ENCODE assay signal across 9 cellular contexts in the genomic region with DNA sequence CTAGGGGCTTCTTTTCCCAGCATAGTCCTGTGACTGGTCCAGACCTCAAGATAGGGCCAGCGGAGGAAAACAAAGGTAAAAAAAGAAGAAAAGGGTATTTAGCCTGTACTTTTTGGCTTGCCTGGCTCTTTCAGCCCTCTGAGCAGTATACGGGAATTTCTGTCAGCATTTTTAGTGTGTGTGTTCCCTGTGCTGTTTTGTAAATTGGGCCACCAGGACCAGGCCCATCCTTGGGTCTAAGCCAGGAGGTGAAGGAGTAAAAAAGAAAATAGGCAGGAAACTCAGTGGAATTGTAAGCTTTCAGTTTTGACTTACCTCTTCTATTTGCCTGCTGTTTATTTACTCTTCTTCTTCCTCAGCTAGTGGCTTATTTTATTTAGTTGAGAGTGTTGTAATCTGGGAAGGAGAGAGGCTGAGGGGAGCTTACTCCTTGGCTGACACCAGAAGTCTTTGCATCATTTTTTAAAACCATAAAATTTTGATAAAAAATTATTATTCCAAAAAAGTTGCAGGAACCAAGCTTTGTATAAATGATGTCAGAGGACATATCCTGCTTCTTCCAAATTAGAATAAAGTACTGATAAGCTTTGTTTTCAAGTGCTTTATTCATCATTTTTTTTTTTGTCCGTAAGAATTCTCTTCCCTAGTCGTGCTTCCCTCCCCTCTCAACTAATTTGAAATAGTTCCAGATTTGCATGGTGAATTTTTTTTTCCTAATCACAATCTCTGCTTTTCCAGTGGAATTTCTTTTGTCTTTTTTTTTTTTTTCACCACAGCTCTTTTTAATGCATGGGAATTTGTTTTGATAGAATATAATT.
DNase-seq lines count a peak whose midpoint lies in the region; ATAC-seq, FAIRE-seq and TF ChIP-seq lines count a peak whose summit lies in the region.
"Had no signal": no experiment of that assay in that cellular context is flagged by ENCODE, and none has a peak within 500 bp of the region (broad histone marks: within the 10 kb centered on the region; RNA-seq: fewer than 3 reads in every experiment).

No MANE protein-coding gene starts in this region.

- H4K5ac ChIP-seq in H9 (ENCODE audit: insufficient read length, low read depth, low read length): no peak overlapping the region

- peaks cover 23 to 37% of the 10 kb centered on the region in 2 experiments for H3K4me1 Mint-ChIP-seq in H9

- peak; percentile 15; the same call in 2 of the 3 replicates for ATAC-seq in HepG2

- H3K4me1 ChIP-seq in H9 (ENCODE audit: insufficient read depth, low read length): peaks cover 2% of the 10 kb centered on the region; the same call in 1 of the 2 replicates
- H3K4me1 ChIP-seq in colonic mucosa: peaks cover 6% of the 10 kb centered on the region
- peaks cover 89% of the 10 kb centered on the region for H3K4me1 ChIP-seq in HepG2 (ENCODE audit: insufficient read depth, low read length)
- H3K4me1 ChIP-seq in smooth muscle cell (ENCODE audit: low read depth): peaks cover 24% of the 10 kb centered on the region

- H3K4me2 ChIP-seq in H9 (ENCODE audit: insufficient read depth, insufficient read length, low read length): no peak overlapping the region
- peak overlapping the region; percentile 56 for H3K4me2 ChIP-seq in HepG2 (ENCODE audit: low read depth, low read length)
- H3K4me2 ChIP-seq in smooth muscle cell: peak overlapping the region; percentile 30

- H2BK12ac ChIP-seq in H9 (ENCODE audit: insufficient read length, low read depth, low read length): no peak overlapping the region

- peaks cover 5% of the 10 kb centered on the region for H3F3A ChIP-seq in smooth muscle cell (ENCODE audit: low read depth)

- H3K79me2 ChIP-seq in H9 (ENCODE audit: insufficient read depth, low read length) (no peaks in the 10 kb centered on the region; the same call in 1 of the 2 replicates), HepG2 (ENCODE audit: insufficient read depth, low read length) (peaks cover 96% of the 10 kb centered on the region), smooth muscle cell (ENCODE audit: low read depth) (peaks cover 79% of the 10 kb centered on the region)

- CTCF ChIA-PET in HepG2 (lab: Yijun Ruan, JAX; ENCODE audit: low intra/inter-chr PET ratio, low total read pairs): interaction anchor here (0.6 kb wide), 1 partner anchor 42 kb away, joined by 3 read pairs; no protein-coding TSS in a partner anchor

- no peaks in the 10 kb centered on the region for H3K23me2 ChIP-seq in H9 (ENCODE audit: insufficient read length, low read depth, low read length, poor library complexity, severe bottlenecking)

- no peak overlapping the region for H4K91ac ChIP-seq in H9 (ENCODE audit: insufficient read length, low read depth, low read length)

- TF ChIP-seq RAD21 in HepG2 (CRISPR knock-in tag; IDR thresholded peaks at IDR 0.05): no peak

- TF ChIP-seq CTCF in H9 (conservative IDR thresholded peaks at IDR 0.05) (no peak), colonic mucosa (IDR thresholded peaks at IDR 0.05) (no peak), HepG2 (CRISPR knock-in tag; IDR thresholded peaks at IDR 0.05) (no peak), smooth muscle cell (IDR thresholded peaks at IDR 0.05; ENCODE audit: borderline replicate concordance, insufficient read depth, poor library complexity, severe bottlenecking) (no peak)

- H3K14ac ChIP-seq in H9 (ENCODE audit: insufficient read depth, low read length): no peak overlapping the region

- no peak overlapping the region for H3K18ac ChIP-seq in H9 (ENCODE audit: insufficient read length, low read depth, low read length)

- no peak for TF ChIP-seq POLR2A in HepG2 (IDR thresholded peaks at IDR 0.05; ENCODE audit: insufficient read depth in 1 of 2, low read depth in 2 of 2, low read length in 2 of 2)

- peaks cover 3% of the 10 kb centered on the region for H3K79me1 ChIP-seq in H9 (ENCODE audit: insufficient read depth, low read depth, low read length, poor library complexity, severe bottlenecking)

- H3K36me3 ChIP-seq in colonic mucosa: no peaks in the 10 kb centered on the region
- H3K36me3 ChIP-seq in HepG2 (replicated peaks in 1 of 2; ENCODE audit: control insufficient read depth in 1 of 2, insufficient read depth in 2 of 2, low read length in 2 of 2): no peaks in the 10 kb centered on the region; a peak in 2 of 5 replicates
- no peaks in the 10 kb centered on the region for H3K36me3 ChIP-seq in smooth muscle cell (ENCODE audit: low read depth)

- H3K4me3 Mint-ChIP-seq in H9: no peak overlapping the region

- H2BK120ac ChIP-seq in H9 (ENCODE audit: low read depth, low read length, poor library complexity, severe bottlenecking): no peak overlapping the region

- H3K23ac ChIP-seq in H9 (ENCODE audit: insufficient read length, low read depth, low read length): no peak overlapping the region

- no peak overlapping the region for H2AK5ac ChIP-seq in H9 (ENCODE audit: insufficient read length, low read length)

- H2BK5ac ChIP-seq in H9 (ENCODE audit: insufficient read length, low read length): no peak overlapping the region

- POLR2A ChIA-PET in HepG2 (lab: Yijun Ruan, JAX): interaction anchor here (1.1 to 1.7 kb wide), 3 partner anchors 18 to 59 kb away, joined by 4 to 7 read pairs (median 5); no protein-coding TSS in a partner anchor

- H3K27me3 Mint-ChIP-seq in H9 (ENCODE audit: low read depth): no peaks in the 10 kb centered on the region

- intact Hi-C loops in colonic mucosa (cut with DNase I): no loop called here
- intact Hi-C loops in HepG2 (cut with micrococcal nuclease; ENCODE audit: unreplicated experiment): loop anchor here (10.0 kb wide), 1 partner anchor 46 kb away; no protein-coding TSS in a partner anchor

- H3K56ac ChIP-seq in H9 (ENCODE audit: insufficient read length, low read depth, low read length): no peak overlapping the region

- H2AFZ ChIP-seq in H9 (ENCODE audit: low read length) (no peak overlapping the region), HepG2 (ENCODE audit: low read length) (no peak overlapping the region), smooth muscle cell (ENCODE audit: low read depth) (no peak overlapping the region)

- H3K9me3 ChIP-seq in H9 (ENCODE audit: control insufficient read depth, low read depth, low read length) (no peaks in the 10 kb centered on the region), colonic mucosa (no peaks in the 10 kb centered on the region), HepG2 (ENCODE audit: low read length) (no peaks in the 10 kb centered on the region), smooth muscle cell (replicated peaks; ENCODE audit: low read depth) (no peaks in the 10 kb centered on the region)

- BruUV-seq in HepG2 (replicated peaks; lab: Mats Ljungman, UMichigan): no TSS peak

- in situ Hi-C loops in HepG2 (cut with HindIII; ENCODE audit: extremely low pct_ligation_motif_present, low pct_unique_long_range_greater_than_20kb): no loop called here

- FAIRE-seq in HepG2 (lab: Jason Lieb, UNC): no peak

- H2BK15ac ChIP-seq in H9 (ENCODE audit: low read depth, low read length): no peak overlapping the region

- H3K4me3 ChIP-seq in colonic mucosa (no peak overlapping the region), HepG2 (replicated peaks in 1 of 3; ENCODE audit: insufficient read depth in 1 of 3, low read depth in 2 of 3, low read length in 3 of 3) (no peak overlapping the region; a peak in 1 of 6 replicates), smooth muscle cell (no peak overlapping the region)

- H3K9me3 Mint-ChIP-seq in H9: no peaks in the 10 kb centered on the region; a peak in 1 of 5 replicates

- peak overlapping the region in 1 of 3 experiments; percentile 71; a peak in 2 of 7 replicates for H3K27ac Mint-ChIP-seq in H9

- DNase-seq in H9: no peak
- DNase-seq in colonic mucosa: no peak
- no peak for DNase-seq in HepG2 (ENCODE audit: low spot score)
- DNase-seq in smooth muscle cell (lab: John Stamatoyannopoulos, UW; ENCODE audit: unreplicated experiment): no peak
- no peak for DNase-seq in NOMO-1 (lab: John Stamatoyannopoulos, UW; ENCODE audit: unreplicated experiment in 2 of 2)
- no peak for DNase-seq in midbrain (lab: John Stamatoyannopoulos, UW)
- DNase-seq in NCI-H748 treated with DMSO at 0.1 percent for 48 hours (lab: John Stamatoyannopoulos, UW): no peak
- no peak for DNase-seq in NAMALWA (ENCODE audit: low spot score)
- DNase-seq: NCI-H226 had no signal

- no CpG with 5 or more reads among the region's 4 CpGs for WGBS in H9 (ENCODE audit: extremely low coverage, insufficient read length, low lambda C conversion rate)
- 52% methylated on average over 4 of the region's 4 CpGs for WGBS in HepG2 (ENCODE audit: low lambda C conversion rate)
- 85% methylated on average over 4 of the region's 4 CpGs for WGBS in smooth muscle cell (ENCODE audit: low lambda C conversion rate)

- H3K27ac ChIP-seq in H9 (ENCODE audit: insufficient read length, low read depth, low read length) (peak overlapping the region; percentile 28), colonic mucosa (peak overlapping the region; percentile 48), HepG2 (ENCODE audit: extremely low read length, insufficient read depth, low read length) (peak overlapping the region; percentile 57), smooth muscle cell (ENCODE audit: low read depth) (peak overlapping the region; percentile 43)

- H3K27me3 ChIP-seq in H9 (ENCODE audit: insufficient read depth, low read length): no peaks in the 10 kb centered on the region
- no peaks in the 10 kb centered on the region for H3K27me3 ChIP-seq in colonic mucosa
- no peaks in the 10 kb centered on the region for H3K27me3 ChIP-seq in HepG2 (ENCODE audit: control insufficient read depth in 1 of 2, insufficient read depth in 2 of 2, low read length in 2 of 2)
- no peaks in the 10 kb centered on the region for H3K27me3 ChIP-seq in smooth muscle cell (ENCODE audit: low read depth)

- no peak overlapping the region for H3K9ac ChIP-seq in H9 (ENCODE audit: extremely low read depth, insufficient read length, low read length)
- peak overlapping the region in 1 of 2 donors; percentile 40 for H3K9ac ChIP-seq in colonic mucosa (ENCODE audit: low read depth in 2 of 2, low read length in 2 of 2)
- no peak overlapping the region for H3K9ac ChIP-seq in HepG2 (ENCODE audit: insufficient read depth, low read depth, low read length)
- no peak overlapping the region for H3K9ac ChIP-seq in smooth muscle cell (ENCODE audit: low read depth)

- no peaks in the 10 kb centered on the region for H4K20me1 ChIP-seq in H9 (ENCODE audit: control insufficient read depth, insufficient read depth, insufficient read length)
- H4K20me1 ChIP-seq in HepG2 (ENCODE audit: insufficient read depth, low read length): peaks cover 10% of the 10 kb centered on the region
- H4K20me1 ChIP-seq in smooth muscle cell (ENCODE audit: low read depth): peaks cover 18% of the 10 kb centered on the region

- no peak for TF ChIP-seq EP300 in HepG2 (IDR thresholded peaks at IDR 0.05; ENCODE audit: low read depth in 2 of 2, low read length in 2 of 2)
- TF ChIP-seq EP300 in HepG2 (CRISPR knock-in tag; IDR thresholded peaks at IDR 0.05; ENCODE audit: borderline replicate concordance): no peak

- no peak overlapping the region for H4K8ac ChIP-seq in H9 (replicated peaks; ENCODE audit: insufficient read length, low read depth, low read length)

- no peak overlapping the region for H3K4ac ChIP-seq in H9 (ENCODE audit: low read depth, low read length)

- no peak overlapping the region for H3T11ph ChIP-seq in H9 (ENCODE audit: low read length)

- peaks cover 0 to 2% (median 0%) of the 10 kb centered on the region in 3 experiments; a peak in 1 of 7 replicates for H3K36me3 Mint-ChIP-seq in H9 (ENCODE audit: insufficient read depth in 1 of 3, low read depth in 3 of 3)

- no peak overlapping the region for H2BK20ac ChIP-seq in H9 (ENCODE audit: low read depth, low read length, poor library complexity, severe bottlenecking)
